29 cellular contexts compared by ENCODE assay signal in genomic region chr11:23232652-23233051, GRCh38.
"Had no signal": no experiment of that assay in that cellular context is flagged by ENCODE, and none has a peak within 500 bp of the region (broad histone marks: within the 10 kb centered on the region; RNA-seq: fewer than 3 reads in every experiment).

No MANE protein-coding gene starts in this region.

- H3K27me3 Mint-ChIP-seq: activated naive CD8-positive, alpha-beta T cell treated with anti-CD3 and anti-CD28 coated beads, Interleukin-2, amount 50 U/mL, for 24 hours; brain; T-helper 17 cell had no signal

- H3K27me3 ChIP-seq: ascending aorta, cardiac muscle cell, Peyer's patch had no signal

- ATAC-seq: activated CD8-positive, alpha-beta T cell treated with anti-CD3 and anti-CD28 coated beads, Interleukin-2, amount 10 ng/mL, durations not matched to agents 7 days and 5 days; activated naive CD4-positive, alpha-beta T cell treated with anti-CD3 and anti-CD28 coated beads, Interleukin-2, amount 50 U/mL, for 72 hours; activated naive CD8-positive, alpha-beta T cell treated with anti-CD3 and anti-CD28 coated beads, Interleukin-2, amount 50 U/mL, for 24 hours; T-helper 17 cell; WTC11 had no signal

- H3K4me3 ChIP-seq: ascending aorta, cardiac muscle cell, Peyer's patch, SJSA1 had no signal

- H3K36me3 ChIP-seq: ascending aorta, cardiac muscle cell, Peyer's patch, SJSA1 had no signal

- H3K9me3 ChIP-seq: ascending aorta, Peyer's patch, SJSA1 had no signal

- H3K27ac Mint-ChIP-seq: activated CD8-positive, alpha-beta T cell treated with anti-CD3 and anti-CD28 coated beads, Interleukin-2, amount 10 ng/mL, durations not matched to agents 7 days and 5 days; activated naive CD4-positive, alpha-beta T cell treated with anti-CD3 and anti-CD28 coated beads, Interleukin-2, amount 50 U/mL, for 72 hours; activated naive CD8-positive, alpha-beta T cell treated with anti-CD3 and anti-CD28 coated beads, Interleukin-2, amount 50 U/mL, for 24 hours; T-helper 17 cell; WTC11 had no signal

- DNase-seq: activated CD4-positive, alpha-beta T cell treated with anti-CD3 and anti-CD28 coated beads for 48 hours; activated CD4-positive, alpha-beta T cell treated with anti-CD3 and anti-CD28 coated beads, Interleukin-2, amount 50 U/mL, for 4 hours; activated CD4-positive, CD25-positive, alpha-beta regulatory T cell treated with anti-CD3 and anti-CD28 coated beads, Interleukin-2, amount 50 U/mL, for 72 hours; activated CD8-positive, alpha-beta memory T cell treated with anti-CD3 and anti-CD28 coated beads, Interleukin-2, amount 50 U/mL, for 48 hours; activated CD8-positive, alpha-beta T cell treated with anti-CD3 and anti-CD28 coated beads, Interleukin-2, amount 10 ng/mL, durations not matched to agents 7 days and 5 days; activated naive CD8-positive, alpha-beta T cell treated with anti-CD3 and anti-CD28 coated beads, Interleukin-2, amount 50 U/mL, for 24 hours; activated T-cell treated with anti-CD3 and anti-CD28 coated beads, Interleukin-2, amount 50 U/mL, for 1 hour; Kasumi-1; KBM-7; NCI-H1048; NCI-H1417; NCI-H2029; NCI-H2107; NCI-H345; NCI-H510A; NCI-H526 treated with DMSO at 0.1 percent for 48 hours; NCI-H82; OCI-M1; Peyer's patch; Right ventricle myocardium superior; T-helper 17 cell; T-helper 9 cell had no signal

- H3K4me1 Mint-ChIP-seq: activated naive CD8-positive, alpha-beta T cell treated with anti-CD3 and anti-CD28 coated beads, Interleukin-2, amount 50 U/mL, for 24 hours; T-helper 17 cell had no signal

- H3K4me1 ChIP-seq: ascending aorta, Peyer's patch, SJSA1 had no signal

- H3K36me3 Mint-ChIP-seq: activated naive CD4-positive, alpha-beta T cell treated with anti-CD3 and anti-CD28 coated beads, Interleukin-2, amount 50 U/mL, for 72 hours; brain; WTC11 had no signal

- H3K9me3 Mint-ChIP-seq: brain, WTC11 had no signal

- H3K27ac ChIP-seq: ascending aorta, cardiac muscle cell, Peyer's patch, RWPE1, SJSA1 had no signal

- H3K4me3 Mint-ChIP-seq: activated CD8-positive, alpha-beta T cell treated with anti-CD3 and anti-CD28 coated beads, Interleukin-2, amount 10 ng/mL, durations not matched to agents 7 days and 5 days; activated naive CD8-positive, alpha-beta T cell treated with anti-CD3 and anti-CD28 coated beads, Interleukin-2, amount 50 U/mL, for 24 hours; brain; T-helper 17 cell; WTC11 had no signal
